Comparison of ENCODE assay signal across 21 cellular contexts in genomic region chr2:10392548-10392947, GRCh38. TPM values are rescaled to one million over a fixed set of nuclear protein-coding genes. Genes with fewer than 3 reads are reported as not detected.
DNase-seq lines count a peak whose midpoint lies in the region; ATAC-seq and TF ChIP-seq lines count a peak whose summit lies in the region.
"Had no signal": no experiment of that assay in that cellular context is flagged by ENCODE, and none has a peak within 500 bp of the region (broad histone marks: within the 10 kb centered on the region; RNA-seq: fewer than 3 reads in every experiment).

No MANE protein-coding gene starts in this region.

- WGBS in endodermal cell (ENCODE audit: insufficient coverage in 1 of 2, insufficient read length in 1 of 2), 2 experiments, result 68 to 83% methylated on average over 1 to 6 of the region's 6 CpGs
- WGBS in neuronal stem cell (ENCODE audit: extremely low coverage in 2 of 2, insufficient read length in 2 of 2, insufficient replicate concordance in 1 of 2), 2 donors, result no CpG with 5 or more reads among the region's 6 CpGs

- no peak overlapping the region for H3K4me3 ChIP-seq in CD4-positive, alpha-beta memory T cell (ENCODE audit: low read length in 2 of 2)
- no peak overlapping the region for H3K4me3 ChIP-seq in PC-3 (ENCODE audit: low read length)
- H3K4me3 ChIP-seq in endodermal cell (ENCODE audit: low read length), result no peak overlapping the region
- H3K4me3 ChIP-seq in neuronal stem cell (ENCODE audit: low read length in 2 of 2), result no peak overlapping the region
- H3K4me3 ChIP-seq in WERI-Rb-1 (ENCODE audit: low read depth, low read length), result no peak overlapping the region
- H3K4me3 ChIP-seq: ascending aorta, tibial nerve had no signal

- no peak overlapping the region for H3K18ac ChIP-seq in neuronal stem cell (ENCODE audit: low read length)

- H3K4me3 Mint-ChIP-seq in CD4-positive, alpha-beta memory T cell, result no peak overlapping the region
- H3K4me3 Mint-ChIP-seq in endodermal cell, result no peak overlapping the region
- H3K4me3 Mint-ChIP-seq: activated CD4-positive, alpha-beta T cell treated with anti-CD3 and anti-CD28 coated beads, Interleukin-2, amount 10 ng/mL, durations not matched to agents 7 days and 5 days; B cell; nephron had no signal

- no peaks in the 10 kb centered on the region for H3K79me1 ChIP-seq in neuronal stem cell (ENCODE audit: low read depth, low read length)

- intact Hi-C loops in CD4-positive, alpha-beta memory T cell (cut with micrococcal nuclease), result loop anchor here (1.0 kb wide), 1 partner anchor 10 kb away; no protein-coding TSS in a partner anchor
- intact Hi-C loops in PC-3 (cut with micrococcal nuclease), result no loop called here

- H3K9me2 ChIP-seq in PC-3 (replicated peaks; ENCODE audit: low read length), result no peaks in the 10 kb centered on the region

- peaks cover 7% of the 10 kb centered on the region for H3F3A ChIP-seq in PC-3 (ENCODE audit: low read length, unreplicated experiment)

- H3K4me1 Mint-ChIP-seq in CD4-positive, alpha-beta memory T cell, result peaks cover 27 to 75% (median 50%) of the 10 kb centered on the region in 4 donors
- peaks cover 10% of the 10 kb centered on the region for H3K4me1 Mint-ChIP-seq in endodermal cell

- BruUV-seq in PC-3 (replicated peaks; lab: Mats Ljungman, UMichigan), result no TSS peak

- no peak overlapping the region for H3K27ac ChIP-seq in CD4-positive, alpha-beta memory T cell (ENCODE audit: low read depth, low read length)
- 0 out of 2 replicates have a peak overlapping the region, but pooled peaks have one; percentile 1 for H3K27ac ChIP-seq in PC-3 (ENCODE audit: low read length)
- H3K27ac ChIP-seq in endodermal cell (ENCODE audit: low read depth, low read length), result peak overlapping the region; percentile 78
- no peak overlapping the region for H3K27ac ChIP-seq in neuronal stem cell (replicated peaks; ENCODE audit: low read length)
- no peak overlapping the region for H3K27ac ChIP-seq in WERI-Rb-1
- H3K27ac ChIP-seq: ascending aorta had no signal

- H3K9ac ChIP-seq in PC-3 (ENCODE audit: low read length), result no peak overlapping the region
- no peak overlapping the region for H3K9ac ChIP-seq in endodermal cell (ENCODE audit: extremely low read depth, low read length, poor library complexity, severe bottlenecking)
- H3K9ac ChIP-seq in neuronal stem cell (ENCODE audit: low read depth, low read length, poor library complexity), result no peak overlapping the region

- no peaks in the 10 kb centered on the region for H3K27me3 ChIP-seq in CD4-positive, alpha-beta memory T cell (ENCODE audit: insufficient read depth, low read length)
- H3K27me3 ChIP-seq in PC-3 (ENCODE audit: low read length), result no peaks in the 10 kb centered on the region
- no peaks in the 10 kb centered on the region for H3K27me3 ChIP-seq in endodermal cell (ENCODE audit: control insufficient read depth, insufficient read depth, low read length, poor library complexity, severe bottlenecking)
- H3K27me3 ChIP-seq in neuronal stem cell (ENCODE audit: control insufficient read depth in 3 of 3, insufficient read depth in 3 of 3, low read depth in 1 of 3, low read length in 3 of 3), result no peaks in the 10 kb centered on the region
- no peaks in the 10 kb centered on the region for H3K27me3 ChIP-seq in WERI-Rb-1 (ENCODE audit: insufficient read depth, low read depth, severe bottlenecking)
- H3K27me3 ChIP-seq: ascending aorta, tibial nerve had no signal

- H4K20me1 ChIP-seq in PC-3 (ENCODE audit: low read length), result no peaks in the 10 kb centered on the region

- no peak overlapping the region for H3K4ac ChIP-seq in neuronal stem cell (ENCODE audit: low read length)

- H3K36me3 Mint-ChIP-seq in CD4-positive, alpha-beta memory T cell, result peaks cover 0 to 5% of the 10 kb centered on the region in 2 donors
- H3K36me3 Mint-ChIP-seq in endodermal cell (ENCODE audit: low read depth), result no peaks in the 10 kb centered on the region

- TF ChIP-seq CTCF in PC-3 (conservative IDR thresholded peaks at IDR 0.05; ENCODE audit: low read depth, low read length) (no peak), endodermal cell (conservative IDR thresholded peaks at IDR 0.05) (no peak), WERI-Rb-1 (IDR thresholded peaks at IDR 0.05; ENCODE audit: low read depth, low read length) (no peak)

- no peaks in the 10 kb centered on the region for H3K36me3 ChIP-seq in CD4-positive, alpha-beta memory T cell (ENCODE audit: insufficient read depth, low read length)
- peaks cover 6% of the 10 kb centered on the region for H3K36me3 ChIP-seq in PC-3 (ENCODE audit: low read depth, low read length)
- H3K36me3 ChIP-seq in endodermal cell (ENCODE audit: control insufficient read depth, insufficient read depth, low read length), result no peaks in the 10 kb centered on the region
- H3K36me3 ChIP-seq in neuronal stem cell (replicated peaks in 1 of 2; ENCODE audit: control insufficient read depth in 2 of 2, insufficient read depth in 2 of 2, low read length in 2 of 2), result no peaks in the 10 kb centered on the region
- H3K36me3 ChIP-seq in WERI-Rb-1, result no peaks in the 10 kb centered on the region; the same call in 1 of the 2 replicates
- H3K36me3 ChIP-seq: ascending aorta had no signal

- no peak overlapping the region for H2AFZ ChIP-seq in PC-3 (ENCODE audit: low read length)
- no peak overlapping the region for H2AFZ ChIP-seq in neuronal stem cell (ENCODE audit: low read length)

- no peak overlapping the region for H2BK12ac ChIP-seq in neuronal stem cell (ENCODE audit: low read length)

- H3K27me3 Mint-ChIP-seq in CD4-positive, alpha-beta memory T cell, result no peaks in the 10 kb centered on the region
- no peaks in the 10 kb centered on the region for H3K27me3 Mint-ChIP-seq in endodermal cell (ENCODE audit: insufficient read depth)
- H3K27me3 Mint-ChIP-seq: activated CD4-positive, alpha-beta T cell treated with anti-CD3 and anti-CD28 coated beads, Interleukin-2, amount 10 ng/mL, durations not matched to agents 7 days and 5 days; B cell had no signal

- H3K9me3 Mint-ChIP-seq in CD4-positive, alpha-beta memory T cell, result no peaks in the 10 kb centered on the region
- H3K9me3 Mint-ChIP-seq in endodermal cell, result no peaks in the 10 kb centered on the region
- H3K9me3 Mint-ChIP-seq: activated CD4-positive, alpha-beta T cell treated with anti-CD3 and anti-CD28 coated beads, Interleukin-2, amount 10 ng/mL, durations not matched to agents 7 days and 5 days; nephron had no signal

- H2AK5ac ChIP-seq in neuronal stem cell (ENCODE audit: low read depth, low read length), result no peak overlapping the region

- no peak overlapping the region for H3K14ac ChIP-seq in neuronal stem cell (ENCODE audit: low read length)

- POLR2A ChIA-PET in CD4-positive, alpha-beta memory T cell (lab: Charles Lee; ENCODE audit: partially characterized antibody), result interaction anchor here (1.9 kb wide), 1 partner anchor 89 kb away, joined by 4 read pairs; no protein-coding TSS in a partner anchor
- POLR2A ChIA-PET in PC-3 (lab: Charles Lee; ENCODE audit: unreplicated experiment), result no interaction called here

- no peak overlapping the region for H2BK120ac ChIP-seq in neuronal stem cell (ENCODE audit: low read depth, low read length)

- peaks cover 52% of the 10 kb centered on the region for H3K4me1 ChIP-seq in CD4-positive, alpha-beta memory T cell (ENCODE audit: insufficient read depth, low read length)
- H3K4me1 ChIP-seq in PC-3 (ENCODE audit: insufficient read depth, low read length) (peaks cover 53% of the 10 kb centered on the region), endodermal cell (ENCODE audit: control insufficient read depth, insufficient read depth, low read length) (no peaks in the 10 kb centered on the region), neuronal stem cell (ENCODE audit: control insufficient read depth in 2 of 2, insufficient read depth in 1 of 2, low read depth in 1 of 2, low read length in 2 of 2) (peaks cover 0 to 8% of the 10 kb centered on the region in 2 donors)

- ATAC-seq in PC-3, result no peak
- ATAC-seq: stimulated activated naive CD8-positive, alpha-beta T cell treated with anti-CD3 and anti-CD28 coated beads, Interleukin-15, Interleukin-2, amounts not matched to agents 100 U/mL and 50 U/mL, for 24 hours had no signal

- CTCF ChIA-PET in CD4-positive, alpha-beta memory T cell (lab: Charles Lee; ENCODE audit: partially characterized antibody), result interaction anchor here (1.2 kb wide), 1 partner anchor 43 kb away, joined by 3 read pairs; no protein-coding TSS in a partner anchor
- CTCF ChIA-PET in PC-3 (lab: Charles Lee), result no interaction called here

- no peak overlapping the region for H4K91ac ChIP-seq in neuronal stem cell (ENCODE audit: low read depth, low read length, poor library complexity)

- H2BK15ac ChIP-seq in neuronal stem cell (ENCODE audit: low read length), result no peak overlapping the region

- H3K4me2 ChIP-seq in PC-3 (ENCODE audit: low read length) (no peak overlapping the region), neuronal stem cell (ENCODE audit: insufficient read depth, low read length, poor library complexity, severe bottlenecking) (no peak overlapping the region)

- no peak overlapping the region for H3K23ac ChIP-seq in neuronal stem cell (ENCODE audit: low read depth, low read length, poor library complexity)

- peak overlapping the region; percentile 2 to 85 (median 77) for H3K27ac Mint-ChIP-seq in CD4-positive, alpha-beta memory T cell
- no peak overlapping the region for H3K27ac Mint-ChIP-seq in endodermal cell
- H3K27ac Mint-ChIP-seq: activated CD4-positive, alpha-beta T cell treated with anti-CD3 and anti-CD28 coated beads, Interleukin-2, amount 10 ng/mL, durations not matched to agents 7 days and 5 days; B cell; nephron had no signal

- DNase-seq in CD4-positive, alpha-beta memory T cell, result no peak
- no peak for DNase-seq in PC-3
- no peak for DNase-seq in endodermal cell
- DNase-seq in neuronal stem cell (ENCODE audit: low spot score), result no peak
- no peak for DNase-seq in NCI-H226
- no peak for DNase-seq in WERI-Rb-1
- no peak for DNase-seq in stimulated activated CD4-positive, alpha-beta T cell treated with anti-CD3 and anti-CD28 coated beads, Interleukin-4, amount 100 ng/mL, for 4 hours
- DNase-seq in stimulated activated naive CD4-positive, alpha-beta T cell treated with Interleukin-2 at 50 U/mL for 16 hours (lab: John Stamatoyannopoulos, UW), result no peak
- DNase-seq: activated CD4-positive, alpha-beta T cell treated with anti-CD3 and anti-CD28 coated beads, Interleukin-2, amount 10 ng/mL, durations not matched to agents 7 days and 5 days; activated naive CD4-positive, alpha-beta T cell treated with Interleukin-2 at 50 U/mL for 16 hours; islet precursor cell; mesenchymal stem cell; NCI-H1105 treated with DMSO at 0.1 percent for 48 hours; NCI-H526 treated with DMSO at 0.1 percent for 48 hours; posterior cingulate gyrus; SHP77; stimulated activated naive CD8-positive, alpha-beta T cell treated with anti-CD3 and anti-CD28 coated beads, Interleukin-15, Interleukin-2, amounts not matched to agents 100 U/mL and 50 U/mL, for 24 hours had no signal

- H4K8ac ChIP-seq in neuronal stem cell (ENCODE audit: low read depth, low read length), result no peak overlapping the region

- H3K9me3 ChIP-seq in CD4-positive, alpha-beta memory T cell (ENCODE audit: control insufficient read depth in 1 of 2, low read length in 2 of 2), result no peaks in the 10 kb centered on the region
- H3K9me3 ChIP-seq in PC-3 (ENCODE audit: low read length) (no peaks in the 10 kb centered on the region), endodermal cell (ENCODE audit: control insufficient read depth, low read length) (no peaks in the 10 kb centered on the region), neuronal stem cell (replicated peaks in 1 of 2; ENCODE audit: control insufficient read depth in 2 of 2, insufficient read depth in 1 of 2, low read depth in 1 of 2, low read length in 2 of 2) (peaks cover 0 to 8% of the 10 kb centered on the region in 2 donors), WERI-Rb-1 (ENCODE audit: severe bottlenecking) (no peaks in the 10 kb centered on the region)
- H3K9me3 ChIP-seq: ascending aorta, tibial nerve had no signal

- H3K79me2 ChIP-seq in PC-3 (ENCODE audit: low read length), result peaks cover 95% of the 10 kb centered on the region

- H2BK5ac ChIP-seq in neuronal stem cell (ENCODE audit: low read length), result peak overlapping the region; percentile 53

RNA-seq across cellular contexts. Expression of gene ODC1, which starts 55.6 kb away (rescaled TPM):
- total RNA-seq in CD4-positive, alpha-beta memory T cell, result 10 to 100 TPM; 32.5 to 35.4 TPM
- 10 to 100 TPM; 54.3 to 63.5 TPM for polyA plus RNA-seq in CD4-positive, alpha-beta memory T cell
- total RNA-seq in PC-3 (2014; rRNA removed), result 712 and 714 TPM in 2 replicates
- total RNA-seq in endodermal cell, result 100 to 1,000 TPM; 108 to 152 TPM
- 336 TPM for polyA plus RNA-seq in endodermal cell (2013, experiment 1 of 2)
- polyA plus RNA-seq in endodermal cell (2013, experiment 2 of 2), result 282 TPM
- polyA plus RNA-seq in neuronal stem cell (2013, experiment 1 of 2), result 196 TPM
- 192 TPM for polyA plus RNA-seq in neuronal stem cell (2013, experiment 2 of 2)

Comparison
In these comparisons a context has a peak if more than half of its experiments do, and no peak if none do; other contexts are left out.
1. H3K27ac ChIP-seq: peak in PC-3 (single experiment) and endodermal cell (single experiment); none in CD4-positive, alpha-beta memory T cell (single experiment), neuronal stem cell (single experiment) and WERI-Rb-1 (single experiment).